ENCODE assay signal across 28 cellular contexts in the genomic region with DNA sequence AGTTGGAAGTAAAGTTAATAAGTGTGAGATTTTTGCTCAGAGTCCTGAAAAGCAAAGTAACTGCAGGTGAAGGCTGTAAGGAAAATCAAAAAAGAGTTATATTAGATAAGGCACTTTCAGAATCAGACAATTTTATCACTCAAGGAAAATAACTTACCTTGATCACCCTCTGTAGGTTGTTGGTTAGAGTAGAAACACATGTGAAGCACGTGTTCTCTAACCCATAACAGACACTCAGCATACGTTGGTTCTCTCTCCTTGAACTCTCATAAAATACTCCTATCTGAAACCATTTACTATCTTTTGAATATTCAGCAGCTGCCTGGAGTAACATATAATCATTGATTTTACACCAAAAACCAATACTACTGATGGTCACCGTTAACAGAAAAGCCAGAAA.
"Had no signal": no experiment of that assay in that cellular context is flagged by ENCODE, and none has a peak within 500 bp of the region (broad histone marks: within the 10 kb centered on the region; RNA-seq: fewer than 3 reads in every experiment).

No MANE protein-coding gene starts in this region.

- H3K9me3 ChIP-seq: colonic mucosa, esophagus muscularis mucosa, esophagus squamous epithelium, gastrocnemius medialis, gastroesophageal sphincter, heart left ventricle, heart right ventricle had no signal

- H3K27ac ChIP-seq: colonic mucosa, coronary artery, dorsolateral prefrontal cortex, epithelial cell of prostate, esophagus muscularis mucosa, esophagus squamous epithelium, foreskin keratinocyte, gastrocnemius medialis, gastroesophageal sphincter, heart left ventricle, heart right ventricle had no signal

- DNase-seq: colonic mucosa; cortex of kidney; dermis blood vessel endothelial cell; dorsolateral prefrontal cortex; effector CD4-positive, alpha-beta T cell; effector CD8-positive, alpha-beta T cell; effector memory CD4-positive, alpha-beta T cell; effector memory CD8-positive, alpha-beta T cell; endodermal cell; erythroblast; esophagus squamous epithelium; foreskin fibroblast; foreskin keratinocyte; foreskin melanocyte; gastrocnemius medialis; glutamatergic neuron; heart left ventricle; heart right ventricle had no signal

- H3K36me3 ChIP-seq: colonic mucosa, esophagus muscularis mucosa, esophagus squamous epithelium, gastrocnemius medialis, gastroesophageal sphincter, heart left ventricle, heart right ventricle had no signal

- H3K27ac Mint-ChIP-seq: dendritic cell treated with granulocyte-macrophage colony-stimulating factor and Interleukin-4, amounts not matched to agents 40 ng/mL and 50 ng/mL, for 4 days; effector memory CD8-positive, alpha-beta T cell; endodermal cell had no signal

- H3K27me3 Mint-ChIP-seq: dendritic cell treated with granulocyte-macrophage colony-stimulating factor and Interleukin-4, amounts not matched to agents 40 ng/mL and 50 ng/mL, for 4 days; effector memory CD8-positive, alpha-beta T cell had no signal

- H3K4me3 ChIP-seq: colonic mucosa, coronary artery, dorsolateral prefrontal cortex, esophagus muscularis mucosa, esophagus squamous epithelium, gastrocnemius medialis, gastroesophageal sphincter, heart left ventricle, heart right ventricle had no signal

- H3K27me3 ChIP-seq: colonic mucosa, dorsolateral prefrontal cortex, esophagus muscularis mucosa, esophagus squamous epithelium, foreskin keratinocyte, gastrocnemius medialis, gastroesophageal sphincter, heart left ventricle, heart right ventricle had no signal

- H3K9me3 Mint-ChIP-seq: effector memory CD8-positive, alpha-beta T cell; endodermal cell had no signal

- H3K4me3 Mint-ChIP-seq: dendritic cell treated with granulocyte-macrophage colony-stimulating factor and Interleukin-4, amounts not matched to agents 40 ng/mL and 50 ng/mL, for 4 days; effector memory CD8-positive, alpha-beta T cell; endodermal cell had no signal

- FAIRE-seq: colon, endometrium, endothelial cell of umbilical vein, frontal cortex had no signal

- H3K4me1 ChIP-seq: colonic mucosa, esophagus muscularis mucosa, foreskin keratinocyte, gastrocnemius medialis, gastroesophageal sphincter, heart left ventricle, heart right ventricle had no signal

- ATAC-seq: effector memory CD8-positive, alpha-beta T cell; esophagus mucosa; foreskin keratinocyte; gastrocnemius medialis; gastroesophageal sphincter; heart left ventricle; heart right ventricle had no signal
